In the genomic region with DNA sequence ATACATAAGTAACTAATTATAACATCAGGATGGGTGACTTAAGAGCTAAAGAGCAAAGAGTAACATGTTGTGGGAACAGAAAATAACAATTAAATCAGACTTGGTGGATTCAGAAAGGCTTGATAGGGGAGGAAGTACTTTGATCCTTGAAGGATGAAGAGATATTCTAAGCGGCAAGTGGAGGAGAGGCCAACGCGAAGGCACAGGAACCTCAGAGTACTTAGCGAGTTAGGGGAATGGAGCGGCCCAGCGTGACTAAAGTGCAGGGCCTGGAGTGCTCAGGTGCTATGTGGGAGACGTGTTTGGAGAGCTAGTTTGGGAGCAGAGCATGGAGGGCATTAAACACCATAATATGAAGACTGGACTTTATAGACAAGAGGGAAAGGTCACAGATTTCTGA, we compare ENCODE assay signal across 23 cellular contexts.
"Had no signal": no experiment of that assay in that cellular context is flagged by ENCODE, and none has a peak within 500 bp of the region (broad histone marks: within the 10 kb centered on the region; RNA-seq: fewer than 3 reads in every experiment).

No MANE protein-coding gene starts in this region.

- H3K4me1 ChIP-seq: gastrocnemius medialis, left lung, neural progenitor cell, prostate gland, sigmoid colon, stomach, tibial artery, upper lobe of left lung had no signal

- H2AFZ ChIP-seq: neural progenitor cell had no signal

- H3K4me1 Mint-ChIP-seq: naive B cell; neural progenitor cell; stimulated activated effector memory CD8-positive, alpha-beta T cell treated with anti-CD3 and anti-CD28 coated beads, Interleukin-12 subunit alpha, Interleukin-12 subunit beta, amount 100 ng/mL, for 72 hours had no signal

- H3K4me3 Mint-ChIP-seq: mesothelial cell of epicardium; naive B cell; natural killer cell treated with Interleukin-12 subunit alpha and Interleukin-12 subunit beta and Interleukin-15 and Interleukin-18, amount 100 ng/mL, for 72 hours; neural progenitor cell; stimulated activated effector memory CD8-positive, alpha-beta T cell treated with anti-CD3 and anti-CD28 coated beads, Interleukin-12 subunit alpha, Interleukin-12 subunit beta, amount 100 ng/mL, for 72 hours had no signal

- H3K9me3 Mint-ChIP-seq: mesothelial cell of epicardium; natural killer cell treated with Interleukin-12 subunit alpha and Interleukin-12 subunit beta and Interleukin-15 and Interleukin-18, amount 100 ng/mL, for 72 hours; neural progenitor cell; stimulated activated effector memory CD8-positive, alpha-beta T cell treated with anti-CD3 and anti-CD28 coated beads, Interleukin-12 subunit alpha, Interleukin-12 subunit beta, amount 100 ng/mL, for 72 hours had no signal

- H3K36me3 Mint-ChIP-seq: mesothelial cell of epicardium; natural killer cell treated with Interleukin-12 subunit alpha and Interleukin-12 subunit beta and Interleukin-15 and Interleukin-18, amount 100 ng/mL, for 72 hours; neural progenitor cell; stimulated activated effector memory CD8-positive, alpha-beta T cell treated with anti-CD3 and anti-CD28 coated beads, Interleukin-12 subunit alpha, Interleukin-12 subunit beta, amount 100 ng/mL, for 72 hours had no signal

- ATAC-seq: esophagus mucosa; gastrocnemius medialis; left lung; mucosa of descending colon; natural killer cell treated with Interleukin-12 subunit alpha and Interleukin-12 subunit beta and Interleukin-15 and Interleukin-18, amount 100 ng/mL, for 72 hours; right cardiac atrium; stimulated activated effector memory CD8-positive, alpha-beta T cell treated with anti-CD3 and anti-CD28 coated beads, Interleukin-12 subunit alpha, Interleukin-12 subunit beta, amount 100 ng/mL, for 72 hours had no signal

- DNase-seq: dorsolateral prefrontal cortex; effector CD4-positive, alpha-beta T cell; foreskin fibroblast; gastrocnemius medialis; head of caudate nucleus; left lung; mesenchymal stem cell; mucosa of descending colon; naive B cell; right cardiac atrium; sigmoid colon; stimulated activated CD4-positive, alpha-beta T cell treated with anti-CD3 and anti-CD28 coated beads, Interleukin-2, amount 100 ng/mL, for 24 hours; stimulated activated CD4-positive, alpha-beta T cell treated with anti-CD3 and anti-CD28 coated beads, Interleukin-4, amount 100 ng/mL, for 24 hours; stimulated activated naive CD4-positive, alpha-beta T cell treated with Interleukin-2 at 50 U/mL for 16 hours; stomach; tibial artery; upper lobe of left lung had no signal

- H3K4me2 ChIP-seq: neural progenitor cell had no signal

- H3K27ac Mint-ChIP-seq: mesothelial cell of epicardium; naive B cell; natural killer cell treated with Interleukin-12 subunit alpha and Interleukin-12 subunit beta and Interleukin-15 and Interleukin-18, amount 100 ng/mL, for 72 hours; neural progenitor cell; stimulated activated effector memory CD8-positive, alpha-beta T cell treated with anti-CD3 and anti-CD28 coated beads, Interleukin-12 subunit alpha, Interleukin-12 subunit beta, amount 100 ng/mL, for 72 hours had no signal

- H3K27me3 ChIP-seq: dorsolateral prefrontal cortex, gastrocnemius medialis, left lung, neural progenitor cell, sigmoid colon, stomach, tibial artery, upper lobe of left lung had no signal

- H3K27ac ChIP-seq: dorsolateral prefrontal cortex, gastrocnemius medialis, left lung, neural progenitor cell, prostate gland, sigmoid colon, stomach, tibial artery, upper lobe of left lung had no signal

- H3K9ac ChIP-seq: neural progenitor cell had no signal

- H3K36me3 ChIP-seq: gastrocnemius medialis, left lung, neural progenitor cell, prostate gland, sigmoid colon, stomach, tibial artery, upper lobe of left lung had no signal

- H3K9me3 ChIP-seq: gastrocnemius medialis, left lung, mucosa of descending colon, prostate gland, sigmoid colon, stomach, tibial artery, upper lobe of left lung had no signal

- H3K4me3 ChIP-seq: dorsolateral prefrontal cortex, gastrocnemius medialis, left lung, mucosa of descending colon, neural progenitor cell, prostate gland, sigmoid colon, stomach, tibial artery, upper lobe of left lung had no signal
